Comparison of ENCODE assay signal across 20 cellular contexts in the genomic region with DNA sequence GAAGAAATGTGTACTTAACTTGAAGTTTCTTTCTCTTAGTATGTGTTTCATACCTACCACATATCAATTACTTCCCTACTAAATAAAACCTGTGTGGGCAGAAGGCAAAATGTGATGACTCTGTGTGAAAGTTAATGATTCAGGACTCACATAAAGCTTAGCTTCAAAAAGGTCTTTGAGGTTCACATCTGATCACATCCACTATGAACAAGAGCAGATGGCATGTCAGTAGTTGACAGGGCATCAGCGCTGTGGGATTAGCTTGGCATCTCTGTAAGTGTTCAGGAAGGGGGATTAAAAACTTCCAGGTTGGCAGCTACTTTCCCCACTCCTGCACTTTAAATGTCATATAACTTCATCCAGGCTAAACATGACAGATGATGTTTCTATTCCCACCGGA.
DNase-seq lines count a peak whose midpoint lies in the region; ATAC-seq and TF ChIP-seq lines count a peak whose summit lies in the region.
"Had no signal": no experiment of that assay in that cellular context is flagged by ENCODE, and none has a peak within 500 bp of the region (broad histone marks: within the 10 kb centered on the region; RNA-seq: fewer than 3 reads in every experiment).

No MANE protein-coding gene starts in this region.

- WGBS in spleen, 5 donors = 75 to 92% (median 84%) methylated on average over 2 of the region's 2 CpGs
- WGBS in adrenal gland, 4 donors = 81 to 89% (median 86%) methylated on average over 2 of the region's 2 CpGs

- H3K9me3 ChIP-seq in spleen (peaks cover 0 to 6% (median 0%) of the 10 kb centered on the region in 8 donors), adrenal gland (replicated peaks in 1 of 3) (no peaks in the 10 kb centered on the region)
- H3K9me3 ChIP-seq: BLaER1, SJCRH30 had no signal

- H3K4me2 ChIP-seq in GM23338 = no peak overlapping the region
- H3K4me2 ChIP-seq: BLaER1 had no signal

- no peak for ATAC-seq in GM23338
- ATAC-seq: T-cell had no signal

- H2AFZ ChIP-seq in GM23338 = peak overlapping the region; percentile 72

- intact Hi-C loops in spleen (cut with DNase I; ENCODE audit: low total_unique reads) (no loop called here), adrenal gland (cut with DNase I) (no loop called here)

- no peak overlapping the region for H3K27ac Mint-ChIP-seq in GM23338
- H3K27ac Mint-ChIP-seq: CD4-positive, alpha-beta T cell; T-cell had no signal

- peaks cover 10% of the 10 kb centered on the region for H3K4me1 Mint-ChIP-seq in GM23338
- H3K4me1 Mint-ChIP-seq: T-cell had no signal

- H3K9me3 Mint-ChIP-seq in GM23338 = peaks cover 6% of the 10 kb centered on the region; the same call in 1 of the 3 replicates
- H3K9me3 Mint-ChIP-seq: CD4-positive, alpha-beta T cell had no signal

- TF ChIP-seq POLR2A in spleen (IDR thresholded peaks at IDR 0.05) (no peak), adrenal gland (IDR thresholded peaks at IDR 0.05) (no peak)

- H3K27me3 ChIP-seq in GM23338 (ENCODE audit: insufficient read depth) (no peaks in the 10 kb centered on the region), spleen (replicated peaks in 1 of 7) (no peaks in the 10 kb centered on the region), adrenal gland (no peaks in the 10 kb centered on the region)
- H3K27me3 ChIP-seq: BLaER1, SJCRH30 had no signal

- TF ChIP-seq CTCF in GM23338 (conservative IDR thresholded peaks at IDR 0.05; ENCODE audit: low read depth in 2 of 2) = no peak
- no peak for TF ChIP-seq CTCF in epithelial cell of esophagus (IDR thresholded peaks at IDR 0.05; ENCODE audit: insufficient read depth, low read depth, low read length, missing control alignments)
- TF ChIP-seq CTCF in retinal pigment epithelial cell (conservative IDR thresholded peaks at IDR 0.05; ENCODE audit: low read depth, low read length) = no peak
- TF ChIP-seq CTCF in spleen (IDR thresholded peaks at IDR 0.05 in 8 of 11, conservative IDR thresholded peaks at IDR 0.05 in 3 of 11) = no peak
- no peak for TF ChIP-seq CTCF in adrenal gland (IDR thresholded peaks at IDR 0.05)

- no peaks in the 10 kb centered on the region; the same call in 2 of the 3 replicates for H3K36me3 Mint-ChIP-seq in GM23338 (ENCODE audit: low read depth)
- H3K36me3 Mint-ChIP-seq: T-cell had no signal

- H3K4me3 ChIP-seq in GM23338 (no peak overlapping the region), epithelial cell of esophagus (ENCODE audit: low read length) (no peak overlapping the region), retinal pigment epithelial cell (ENCODE audit: low read length) (no peak overlapping the region), spleen (no peak overlapping the region), adrenal gland (no peak overlapping the region)
- H3K4me3 ChIP-seq: BLaER1, SJCRH30 had no signal

- H3K9me2 ChIP-seq in GM23338 (ENCODE audit: insufficient read depth) = peaks cover 7% of the 10 kb centered on the region; the same call in 1 of the 2 replicates

- H3K79me2 ChIP-seq in GM23338 (replicated peaks; ENCODE audit: insufficient read depth) = no peaks in the 10 kb centered on the region

- no peaks in the 10 kb centered on the region for H3K27me3 Mint-ChIP-seq in GM23338 (ENCODE audit: insufficient read depth, low read depth, poor library complexity)
- H3K27me3 Mint-ChIP-seq: CD4-positive, alpha-beta T cell had no signal

- H3K4me1 ChIP-seq in GM23338 (ENCODE audit: insufficient read depth) (peaks cover 12% of the 10 kb centered on the region), spleen (no peaks in the 10 kb centered on the region), adrenal gland (replicated peaks in 1 of 2) (no peaks in the 10 kb centered on the region)
- H3K4me1 ChIP-seq: BLaER1, SJCRH30 had no signal

- H3K4me3 Mint-ChIP-seq in GM23338 = no peak overlapping the region
- H3K4me3 Mint-ChIP-seq: CD4-positive, alpha-beta T cell; T-cell had no signal

- H3K36me3 ChIP-seq in GM23338 (ENCODE audit: insufficient read depth) (no peaks in the 10 kb centered on the region), spleen (no peaks in the 10 kb centered on the region), adrenal gland (replicated peaks in 1 of 2) (no peaks in the 10 kb centered on the region)
- H3K36me3 ChIP-seq: BLaER1, SJCRH30 had no signal

- no peaks in the 10 kb centered on the region; the same call in 1 of the 2 replicates for H4K20me1 ChIP-seq in GM23338 (replicated peaks; ENCODE audit: insufficient read depth)
- H4K20me1 ChIP-seq: BLaER1 had no signal

- no peak for DNase-seq in GM23338 (ENCODE audit: low spot score)
- peak; percentile 77 for DNase-seq in NCI-H82 (lab: John Stamatoyannopoulos, UW)
- peak; percentile 15 for DNase-seq in epithelial cell of esophagus (ENCODE audit: low read depth)
- DNase-seq in retinal pigment epithelial cell (ENCODE audit: low read depth) = peak; percentile 55
- DNase-seq in GM19238 (ENCODE audit: insufficient read length, low spot score) = no peak
- no peak for DNase-seq in spleen
- no peak for DNase-seq in adrenal gland
- no peak for DNase-seq in foreskin melanocyte
- DNase-seq: ACHN; CD4-positive, alpha-beta T cell; DMS53; GDM1; Kasumi-1; NCI-H1694; NCI-H2081; NCI-H446; OCI-M1; SJCRH30; T-cell had no signal

- no peaks in the 10 kb centered on the region for H3F3A ChIP-seq in GM23338 (replicated peaks; ENCODE audit: low read depth)

- H3K27ac ChIP-seq in GM23338 (ENCODE audit: low read depth) = no peak overlapping the region
- no peak overlapping the region for H3K27ac ChIP-seq in spleen
- no peak overlapping the region for H3K27ac ChIP-seq in adrenal gland
- H3K27ac ChIP-seq: BLaER1, SJCRH30 had no signal

TF ChIP-seq in GM23338, 12 proteins besides CTCF, POLR2A, EP300 and RAD21:
- TF ChIP-seq JUNB (IDR thresholded peaks at IDR 0.05; ENCODE audit: unreplicated experiment) = no peak
- TF ChIP-seq POLR2AphosphoS5 (IDR thresholded peaks at IDR 0.05; ENCODE audit: low read depth) = no peak
- TF ChIP-seq EZH2phosphoT487 (IDR thresholded peaks at IDR 0.05; ENCODE audit: unreplicated experiment) = no peak
- TF ChIP-seq ZNF114 (CRISPR knock-in tag; IDR thresholded peaks at IDR 0.05) = no peak

Comparison
In these comparisons a context has a peak if more than half of its experiments do, and no peak if none do; other contexts are left out.
1. DNase-seq: peak in NCI-H82 (single experiment), epithelial cell of esophagus (single experiment) and retinal pigment epithelial cell (single experiment); none in GM23338 (single experiment), GM19238 (single experiment), spleen (single experiment), adrenal gland (0 of 7) and foreskin melanocyte (single experiment).